In the genomic region with DNA sequence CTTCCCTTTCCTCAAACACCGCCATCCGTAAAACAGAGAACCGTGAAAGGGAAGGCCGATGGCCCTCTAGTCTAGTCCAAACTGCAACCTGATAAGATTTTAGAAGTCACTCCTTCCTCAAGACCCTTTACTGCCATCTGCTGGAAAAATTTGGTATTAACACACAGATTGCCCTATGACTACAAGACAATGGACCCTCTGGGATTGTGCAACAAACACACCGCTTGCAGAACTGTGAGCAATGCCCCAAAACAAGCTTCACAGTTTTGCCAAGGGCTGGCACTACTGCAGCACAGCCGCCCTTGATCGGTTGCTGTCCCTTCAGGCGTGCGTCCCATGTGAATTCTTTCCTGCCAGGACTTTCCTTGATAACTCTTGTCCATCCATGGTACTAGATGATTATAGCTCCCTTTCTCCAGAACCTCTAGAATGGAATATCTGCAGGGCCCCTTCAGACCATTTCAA, we compare ENCODE assay signal across 8 cellular contexts. TPM values are rescaled to one million over a fixed set of nuclear protein-coding genes. Genes with fewer than 3 reads are reported as not detected.
DNase-seq lines count a peak whose midpoint lies in the region; ATAC-seq and TF ChIP-seq lines count a peak whose summit lies in the region.

No MANE protein-coding gene starts in this region.

- no peaks in the 10 kb centered on the region for H4K20me1 ChIP-seq in mammary epithelial cell (ENCODE audit: insufficient read depth, low read length)

- 18% methylated on average over 9 of the region's 9 CpGs for WGBS in mammary epithelial cell (ENCODE audit: low coverage, missing lambda C conversion rate)

- CTCF ChIA-PET in mammary epithelial cell (lab: Charles Lee; ENCODE audit: low non-redundant PET), result no interaction called here

- H2AFZ ChIP-seq in mammary epithelial cell (ENCODE audit: low read depth, low read length), result peak overlapping the region; percentile 56

- H3K27me3 ChIP-seq in mammary epithelial cell (ENCODE audit: insufficient read depth, low read length) (no peaks in the 10 kb centered on the region), kidney epithelial cell (ENCODE audit: control insufficient read depth, insufficient read depth, low read length) (no peaks in the 10 kb centered on the region)

- TF ChIP-seq CTCF in CD14-positive monocyte (IDR thresholded peaks at IDR 0.05), result peak; percentile 87
- peak; percentile 69 to 75 for TF ChIP-seq CTCF in mammary epithelial cell (conservative IDR thresholded peaks at IDR 0.05 in 1 of 2, IDR thresholded peaks at IDR 0.05 in 1 of 2; ENCODE audit: extremely low read depth in 1 of 2, insufficient read depth in 1 of 2, low read depth in 1 of 2, low read length in 2 of 2)
- peak; percentile 64 for TF ChIP-seq CTCF in kidney epithelial cell (IDR thresholded peaks at IDR 0.05; ENCODE audit: insufficient read depth, low read length, poor library complexity, severe bottlenecking)

- no peak overlapping the region for H3K4me3 Mint-ChIP-seq in CD14-positive monocyte
- H3K4me3 Mint-ChIP-seq in T-helper 17 cell, result no peak overlapping the region

- intact Hi-C loops in CD14-positive monocyte (cut with micrococcal nuclease) (no loop called here), mammary epithelial cell (cut with micrococcal nuclease) (loop anchor here (1.0 to 5.0 kb wide), 5 partner anchors 125 to 1217 kb away; no protein-coding TSS in a partner anchor)

- no peaks in the 10 kb centered on the region for H3K9me3 ChIP-seq in T-helper 17 cell (ENCODE audit: control insufficient read depth, low read length, poor library complexity, severe bottlenecking)
- H3K9me3 ChIP-seq in mammary epithelial cell (replicated peaks; ENCODE audit: insufficient read depth, low read length), result no peaks in the 10 kb centered on the region

- H3K27me3 Mint-ChIP-seq in CD14-positive monocyte (ENCODE audit: low read depth in 3 of 3), result peaks cover 0 to 3% (median 0%) of the 10 kb centered on the region in 3 donors
- H3K27me3 Mint-ChIP-seq in T-helper 17 cell, result peaks cover 37% of the 10 kb centered on the region

- no TSS peak for BruUV-seq in mammary epithelial cell (replicated peaks; lab: Mats Ljungman, UMichigan)

- peaks cover 6% of the 10 kb centered on the region for H3K4me1 ChIP-seq in mammary epithelial cell (ENCODE audit: insufficient read depth, low read length)

- dilution Hi-C loops in mammary epithelial cell (cut with HindIII; ENCODE audit: low sequenced_read_pairs), result no loop called here

- H3K27ac ChIP-seq in mammary epithelial cell (ENCODE audit: insufficient read depth, low read depth, low read length), result no peak overlapping the region

- H3K4me3 ChIP-seq in mammary epithelial cell (replicated peaks in 1 of 3; ENCODE audit: insufficient read depth in 1 of 3, low read depth in 2 of 3, low read length in 3 of 3) (no peak overlapping the region), kidney epithelial cell (ENCODE audit: low read depth, low read length) (no peak overlapping the region)

- peak; percentile 80 for DNase-seq in CD14-positive monocyte (ENCODE audit: low spot score)
- peak; percentile 76 to 79 for DNase-seq in NCI-H2081 (lab: John Stamatoyannopoulos, UW)
- peak in 1 of 3 donors; percentile 53 for DNase-seq in T-helper 17 cell
- peak; percentile 91 for DNase-seq in mammary epithelial cell
- peak; percentile 74 for DNase-seq in kidney epithelial cell (ENCODE audit: low read depth)
- peak; percentile 22 to 28 for DNase-seq in stimulated activated CD4-positive, alpha-beta T cell treated with anti-CD3 and anti-CD28 coated beads, Interleukin-4, amount 100 ng/mL, for 48 hours (ENCODE audit: low read depth in 2 of 2)

- H3K79me2 ChIP-seq in mammary epithelial cell (ENCODE audit: insufficient read depth, low read length), result no peaks in the 10 kb centered on the region

- no peaks in the 10 kb centered on the region for H3K36me3 ChIP-seq in mammary epithelial cell (ENCODE audit: insufficient read depth, low read length)
- H3K36me3 ChIP-seq in kidney epithelial cell (ENCODE audit: control insufficient read depth, insufficient read depth, low read length), result no peaks in the 10 kb centered on the region

- no peak overlapping the region for H3K4me2 ChIP-seq in mammary epithelial cell (ENCODE audit: insufficient read depth, low read depth, low read length)

- no peaks in the 10 kb centered on the region for H3K9me3 Mint-ChIP-seq in CD14-positive monocyte

- no peak overlapping the region for H3K9ac ChIP-seq in mammary epithelial cell (ENCODE audit: insufficient read depth, low read length)

- H3K4me1 Mint-ChIP-seq in CD14-positive monocyte (peaks cover 16% of the 10 kb centered on the region), T-helper 17 cell (peaks cover 5% of the 10 kb centered on the region)

- in situ Hi-C loops in mammary epithelial cell (cut with MboI; ENCODE audit: low sequenced_read_pairs in 2 of 2), result no loop called here

- H3K36me3 Mint-ChIP-seq in CD14-positive monocyte, result no peaks in the 10 kb centered on the region
- H3K36me3 Mint-ChIP-seq in T-helper 17 cell (ENCODE audit: low read depth), result peaks cover 2% of the 10 kb centered on the region

- peak; percentile 95 for ATAC-seq in GM18909 (IDR thresholded peaks at IDR 0.05; ENCODE audit: poor library complexity, unreplicated experiment)
- ATAC-seq in HG03097 (IDR thresholded peaks at IDR 0.05; ENCODE audit: low FRiP score, unreplicated experiment), result peak; percentile 89
- peak; percentile 81 for ATAC-seq in T-helper 17 cell

- H3K27ac Mint-ChIP-seq in CD14-positive monocyte (peak overlapping the region in 1 of 7 donors; percentile 70), T-helper 17 cell (no peak overlapping the region)

RNA-seq across cellular contexts. Expression of a gene that starts 23.1 kb away (rescaled TPM):
- polyA plus RNA-seq in CD14-positive monocyte (10 to 100 TPM; 33.4 to 44.0 TPM), mammary epithelial cell (10.6 TPM)
- total RNA-seq in T-helper 17 cell (10 to 100 TPM; 20.7 to 24.0 TPM), mammary epithelial cell (10 to 100 TPM in 1 of 2 donors, 1 to 10 TPM in 1; 3.0 to 35.0 TPM), kidney epithelial cell (9.0 and 23.6 TPM in 2 replicates)
- polyA minus RNA-seq in mammary epithelial cell, result not detected
